8 cellular contexts compared by ENCODE assay signal in genomic region chr19:19515764-19516519, GRCh38. TPM values are rescaled to one million over a fixed set of nuclear protein-coding genes. Genes with fewer than 3 reads are reported as not detected.
DNase-seq lines count a peak whose midpoint lies in the region; ATAC-seq and TF ChIP-seq lines count a peak whose summit lies in the region.

TSS of gene NDUFA13 (plus strand) at chr19:19516225. CDS start at chr19:19516239, 14 bp downstream.

- peaks cover 0 to 49% (median 29%) of the 10 kb centered on the region in 12 donors for H3K4me1 ChIP-seq in heart left ventricle
- H3K4me1 ChIP-seq in trophoblast cell (ENCODE audit: control insufficient read depth in 1 of 2, insufficient read depth in 2 of 2, low read length in 2 of 2) = peaks cover 5 to 6% of the 10 kb centered on the region in 2 experiments
- H3K4me1 ChIP-seq in tibial nerve = peaks cover 0 to 45% (median 13%) of the 10 kb centered on the region in 4 donors

- H2BK120ac ChIP-seq in trophoblast cell (ENCODE audit: insufficient read depth, low read length, poor library complexity) = peak within 1 kb of the TSS; percentile 70

- peak within 1 kb of the TSS; percentile 92 for H3K4me3 Mint-ChIP-seq in activated naive CD8-positive, alpha-beta T cell treated with anti-CD3 and anti-CD28 coated beads, Interleukin-2, amount 50 U/mL, for 24 hours

- H3K9ac ChIP-seq in trophoblast cell (ENCODE audit: low read length) = peak within 1 kb of the TSS; percentile 91

- TF ChIP-seq CTCF in GM12875 (IDR thresholded peaks at IDR 0.05; ENCODE audit: borderline replicate concordance, insufficient read depth, low read depth, low read length) = no peak
- TF ChIP-seq CTCF in heart left ventricle (IDR thresholded peaks at IDR 0.05) = peak in 2 of 12 donors; percentile 5 to 7
- peak in 3 of 5 experiments; percentile 17 to 38 (median 18) for TF ChIP-seq CTCF in tibial nerve (IDR thresholded peaks at IDR 0.05)

- H3K4me3 ChIP-seq in GM12875 (ENCODE audit: low read depth, low read length) (peak within 1 kb of the TSS; percentile 77), heart left ventricle (peak within 1 kb of the TSS; percentile 56 to 95 (median 77)), trophoblast cell (ENCODE audit: low read depth, low read length) (peak within 1 kb of the TSS; percentile 76), tibial nerve (peak within 1 kb of the TSS; percentile 61 to 85 (median 70))

- peak within 1 kb of the TSS; percentile 88 for H3K18ac ChIP-seq in trophoblast cell (ENCODE audit: low read length)

- DNase-seq in NCI-H1436 (lab: John Stamatoyannopoulos, UW) = peak; percentile 86
- peak; percentile 86 for DNase-seq in SW480 (ENCODE audit: low spot score)
- peak; percentile 95 for DNase-seq in activated naive CD8-positive, alpha-beta T cell treated with anti-CD3 and anti-CD28 coated beads, Interleukin-2, amount 50 U/mL, for 24 hours
- peak; percentile 91 to 95 (median 93) for DNase-seq in heart left ventricle
- DNase-seq in trophoblast cell = peak; percentile 91 to 99
- DNase-seq in tibial nerve (ENCODE audit: low spot score in 2 of 2) = peak; percentile 90 to 97

- peak within 1 kb of the TSS; percentile 92 for H3K27ac Mint-ChIP-seq in activated naive CD8-positive, alpha-beta T cell treated with anti-CD3 and anti-CD28 coated beads, Interleukin-2, amount 50 U/mL, for 24 hours

- H3K23ac ChIP-seq in trophoblast cell (ENCODE audit: low read length) = no peak within 1 kb of the TSS

- TF ChIP-seq POLR2A in heart left ventricle (IDR thresholded peaks at IDR 0.05) (peak in 1 of 2 donors; percentile 63), tibial nerve (IDR thresholded peaks at IDR 0.05) (peak; percentile 60 to 73)

- peak within 1 kb of the TSS; percentile 82 for H4K12ac ChIP-seq in trophoblast cell (ENCODE audit: low read depth, low read length)

- no peak within 1 kb of the TSS for H2BK12ac ChIP-seq in trophoblast cell (ENCODE audit: low read length)

- peak; percentile 47 to 100 for TF ChIP-seq EP300 in tibial nerve (IDR thresholded peaks at IDR 0.05)

- no peaks in the 10 kb centered on the region for H3K9me3 Mint-ChIP-seq in activated naive CD8-positive, alpha-beta T cell treated with anti-CD3 and anti-CD28 coated beads, Interleukin-2, amount 50 U/mL, for 24 hours

- H3K36me3 Mint-ChIP-seq in activated naive CD8-positive, alpha-beta T cell treated with anti-CD3 and anti-CD28 coated beads, Interleukin-2, amount 50 U/mL, for 24 hours (ENCODE audit: low read depth) = peaks cover 20% of the 10 kb centered on the region

- H3K4ac ChIP-seq in trophoblast cell (ENCODE audit: low read depth, low read length) = peak within 1 kb of the TSS; percentile 95

- peak within 1 kb of the TSS; percentile 85 for H2AFZ ChIP-seq in trophoblast cell (ENCODE audit: insufficient read depth, low read length, poor library complexity)

- peaks cover 0 to 20% (median 17%) of the 10 kb centered on the region in 9 donors for H3K36me3 ChIP-seq in heart left ventricle
- H3K36me3 ChIP-seq in trophoblast cell (ENCODE audit: control insufficient read depth in 1 of 2, insufficient read depth in 2 of 2, low read length in 2 of 2) = peaks cover 11 to 22% of the 10 kb centered on the region in 2 experiments
- H3K36me3 ChIP-seq in tibial nerve = peaks cover 0 to 25% (median 0%) of the 10 kb centered on the region in 3 donors

- H3K79me1 ChIP-seq in trophoblast cell (ENCODE audit: low read length) = peaks cover 10% of the 10 kb centered on the region

- H3K14ac ChIP-seq in trophoblast cell (ENCODE audit: low read length) = peak within 1 kb of the TSS; percentile 91

- H3K27me3 ChIP-seq in heart left ventricle (no peaks in the 10 kb centered on the region), trophoblast cell (ENCODE audit: insufficient read depth, low read length) (no peaks in the 10 kb centered on the region), tibial nerve (no peaks in the 10 kb centered on the region)

- ATAC-seq in HG02798 (IDR thresholded peaks at IDR 0.05; ENCODE audit: poor library complexity, unreplicated experiment) = peak; percentile 93
- peak; percentile 92 for ATAC-seq in activated naive CD8-positive, alpha-beta T cell treated with anti-CD3 and anti-CD28 coated beads, Interleukin-2, amount 50 U/mL, for 24 hours
- ATAC-seq in heart left ventricle = peak; percentile 91 to 94 (median 92)

- H3K27ac ChIP-seq in heart left ventricle = peak within 1 kb of the TSS; percentile 72 to 93 (median 88)
- H3K27ac ChIP-seq in trophoblast cell (ENCODE audit: low read depth, low read length) = peak within 1 kb of the TSS; percentile 46
- peak within 1 kb of the TSS; percentile 83 to 90 (median 86) for H3K27ac ChIP-seq in tibial nerve

- H3K27me3 Mint-ChIP-seq in activated naive CD8-positive, alpha-beta T cell treated with anti-CD3 and anti-CD28 coated beads, Interleukin-2, amount 50 U/mL, for 24 hours = no peaks in the 10 kb centered on the region

- H3K4me1 Mint-ChIP-seq in activated naive CD8-positive, alpha-beta T cell treated with anti-CD3 and anti-CD28 coated beads, Interleukin-2, amount 50 U/mL, for 24 hours = peaks cover 34% of the 10 kb centered on the region

- H3K9me3 ChIP-seq in heart left ventricle (peaks cover 0 to 5% (median 0%) of the 10 kb centered on the region in 12 donors), trophoblast cell (ENCODE audit: insufficient read depth, low read depth, low read length) (peaks cover 10% of the 10 kb centered on the region), tibial nerve (peaks cover 0 to 7% (median 0%) of the 10 kb centered on the region in 4 donors)

- peak within 1 kb of the TSS; percentile 76 for H3K4me2 ChIP-seq in trophoblast cell (ENCODE audit: low read length)

- H4K91ac ChIP-seq in trophoblast cell (ENCODE audit: low read depth, low read length) = peak within 1 kb of the TSS; percentile 80

- 2 to 8% (median 3%) methylated on average over 43 to 57 of the region's 57 CpGs for WGBS in heart left ventricle, 4 donors
- WGBS in trophoblast cell (ENCODE audit: extremely low coverage, insufficient coverage, insufficient read length) = no CpG with 5 or more reads among the region's 57 CpGs
- WGBS in tibial nerve, 2 donors = 4 to 5% methylated on average over 26 to 41 of the region's 57 CpGs

- peak within 1 kb of the TSS; percentile 42 for H2BK5ac ChIP-seq in trophoblast cell (ENCODE audit: low read depth, low read length, poor library complexity)

- intact Hi-C loops in heart left ventricle (cut with DNase I) = no loop called here

- H3K79me2 ChIP-seq in trophoblast cell (ENCODE audit: control insufficient read depth, insufficient read depth, low read length, poor library complexity) = peaks cover 8% of the 10 kb centered on the region

- peak within 1 kb of the TSS; percentile 77 for H2AK5ac ChIP-seq in trophoblast cell (ENCODE audit: low read length)

- H4K8ac ChIP-seq in trophoblast cell (ENCODE audit: low read depth, low read length) = peak within 1 kb of the TSS; percentile 87

RNA-seq across cellular contexts. Expression of gene NDUFA13, which starts in this region (rescaled TPM):
- total RNA-seq in heart left ventricle = 1,000 to 10,000 TPM in 3 of 9 donors, 100 to 1,000 TPM in 6; 101 to 1,154 (median 960) TPM
- 1,000 to 10,000 TPM in 1 of 2 donors, 100 to 1,000 TPM in 1; 856 to 1,476 TPM for polyA plus RNA-seq in heart left ventricle
- 160 and 164 TPM in 2 replicates for polyA plus RNA-seq in trophoblast cell (2013)
- total RNA-seq in tibial nerve = 10 to 100 TPM; 27.3 to 93.6 (median 61.6) TPM

Comparison
In these comparisons a context has a peak if more than half of its experiments do, and no peak if none do; other contexts are left out.
1. Peak in every context shown above with its lines: DNase-seq, ATAC-seq, H3K4me3 ChIP-seq and H3K27ac ChIP-seq.